In the genomic region with DNA sequence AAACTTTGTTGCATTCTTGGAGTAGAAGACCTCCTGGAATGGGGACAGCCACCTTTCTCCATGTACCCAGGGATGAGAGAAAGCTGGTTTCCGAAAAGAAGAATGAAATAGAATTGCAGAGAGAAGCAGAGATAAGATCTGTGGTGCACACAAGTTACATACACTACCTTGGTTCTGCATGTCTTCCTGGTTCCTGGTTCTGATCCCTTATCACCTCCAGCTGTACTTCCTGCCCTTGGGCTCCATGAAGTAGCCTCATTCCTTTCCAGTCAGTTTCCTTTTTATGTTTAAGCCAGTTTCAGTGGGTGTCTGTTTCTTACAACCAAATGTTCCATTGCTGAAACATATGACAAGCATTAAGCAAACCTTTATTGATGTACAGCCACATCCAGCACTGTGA, we compare ENCODE assay signal across 20 cellular contexts.
DNase-seq lines count a peak whose midpoint lies in the region; ATAC-seq and TF ChIP-seq lines count a peak whose summit lies in the region.
"Had no signal": no experiment of that assay in that cellular context is flagged by ENCODE, and none has a peak within 500 bp of the region (broad histone marks: within the 10 kb centered on the region; RNA-seq: fewer than 3 reads in every experiment).

No MANE protein-coding gene starts in this region.

- TF ChIP-seq CTCF in mucosa of descending colon (IDR thresholded peaks at IDR 0.05) (no peak), uterus (IDR thresholded peaks at IDR 0.05) (no peak)

- TF ChIP-seq POLR2A in uterus (IDR thresholded peaks at IDR 0.05) = no peak

- no peaks in the 10 kb centered on the region for H3K9me3 ChIP-seq in BLaER1 treated with 17β-estradiol and CSF1 and Interleukin-3, amounts not matched to agents 10 nM and 100 nM (replicated peaks in 1 of 11)
- H3K9me3 ChIP-seq in adipocyte (ENCODE audit: control insufficient read depth, low read length) = no peaks in the 10 kb centered on the region
- H3K9me3 ChIP-seq in mucosa of descending colon = no peaks in the 10 kb centered on the region
- no peaks in the 10 kb centered on the region for H3K9me3 ChIP-seq in uterus
- H3K9me3 ChIP-seq in MG63 = no peaks in the 10 kb centered on the region

- no peak overlapping the region for H3K27ac ChIP-seq in BLaER1 treated with 17β-estradiol and CSF1 and Interleukin-3, amounts not matched to agents 10 nM and 100 nM
- H3K27ac ChIP-seq in uterus = no peak overlapping the region

- H3K4me3 ChIP-seq in BLaER1 treated with 17β-estradiol and CSF1 and Interleukin-3, amounts not matched to agents 10 nM and 100 nM = no peak overlapping the region
- H3K4me3 ChIP-seq in adipocyte (ENCODE audit: low read length) = no peak overlapping the region
- H3K4me3 ChIP-seq in mucosa of descending colon = no peak overlapping the region
- no peak overlapping the region for H3K4me3 ChIP-seq in uterus
- H3K4me3 ChIP-seq in MG63 = no peak overlapping the region

- intact Hi-C loops in mucosa of descending colon (cut with DNase I, micrococcal nuclease) (no loop called here), uterus (cut with DNase I; ENCODE audit: low total_unique reads) (no loop called here)

- peaks cover 17 to 51% (median 45%) of the 10 kb centered on the region in 10 experiments for H3K4me1 ChIP-seq in BLaER1 treated with 17β-estradiol and CSF1 and Interleukin-3, amounts not matched to agents 10 nM and 100 nM
- H3K4me1 ChIP-seq in adipocyte (ENCODE audit: control insufficient read depth, insufficient read depth, low read length) = peaks cover 41% of the 10 kb centered on the region
- H3K4me1 ChIP-seq in mucosa of descending colon (ENCODE audit: low read depth) = no peaks in the 10 kb centered on the region
- H3K4me1 ChIP-seq in uterus = no peaks in the 10 kb centered on the region

- no peaks in the 10 kb centered on the region for H4K20me1 ChIP-seq in BLaER1 treated with 17β-estradiol and CSF1 and Interleukin-3, amounts not matched to agents 10 nM and 100 nM

- in situ Hi-C loops in KBM-7 (cut with MboI; ENCODE audit: low pct_unique_long_range_greater_than_20kb, low sequenced_read_pairs) = no loop called here

- peak; percentile 82 for ATAC-seq in mucosa of descending colon
- ATAC-seq: HCT116 had no signal

- H3K9ac ChIP-seq in BLaER1 treated with 17β-estradiol and CSF1 and Interleukin-3, amounts not matched to agents 10 nM and 100 nM = no peak overlapping the region
- no peak overlapping the region for H3K9ac ChIP-seq in adipocyte (ENCODE audit: low read length)

- peak; percentile 11 for DNase-seq in KBM-7
- DNase-seq in adipocyte (ENCODE audit: low read depth) = peak; percentile 38
- DNase-seq in mucosa of descending colon = no peak
- no peak for DNase-seq in HK-2 (ENCODE audit: unreplicated experiment)
- DNase-seq in uterus = no peak
- no peak for DNase-seq in MG63
- no peak for DNase-seq in DMS114 treated with DMSO at 0.1 percent for 48 hours (lab: John Stamatoyannopoulos, UW; ENCODE audit: unreplicated experiment)
- DNase-seq: C1 segment of cervical spinal cord, DMS 273 treated with DMSO at 0.1 percent for 48 hours, EL, KG1, MM.1S, NCI-H1105, NCI-H1694, NCI-H2107, NCI-H2227 treated with DMSO at 0.1 percent for 48 hours, NCI-H524, SHP77 had no signal

- H3K27me3 ChIP-seq in BLaER1 treated with 17β-estradiol and CSF1 and Interleukin-3, amounts not matched to agents 10 nM and 100 nM = no peaks in the 10 kb centered on the region
- no peaks in the 10 kb centered on the region for H3K27me3 ChIP-seq in adipocyte (replicated peaks; ENCODE audit: control insufficient read depth, insufficient read depth, low read length)
- no peaks in the 10 kb centered on the region for H3K27me3 ChIP-seq in uterus
- H3K27me3 ChIP-seq in MG63 = no peaks in the 10 kb centered on the region

- peaks cover 0 to 14% (median 6%) of the 10 kb centered on the region in 11 experiments; a peak in 15 of 22 replicates for H3K36me3 ChIP-seq in BLaER1 treated with 17β-estradiol and CSF1 and Interleukin-3, amounts not matched to agents 10 nM and 100 nM
- H3K36me3 ChIP-seq in adipocyte (ENCODE audit: control insufficient read depth, insufficient read depth, low read length, severe bottlenecking) (no peaks in the 10 kb centered on the region), mucosa of descending colon (ENCODE audit: low read depth) (no peaks in the 10 kb centered on the region), uterus (no peaks in the 10 kb centered on the region), MG63 (no peaks in the 10 kb centered on the region)

- H3K4me2 ChIP-seq in BLaER1 treated with 17β-estradiol and CSF1 and Interleukin-3, amounts not matched to agents 10 nM and 100 nM = peak overlapping the region in 7 of 11 experiments; percentile 46 to 61 (median 53); a peak in 10 of 22 replicates

Comparison
In these comparisons a context has a peak if more than half of its experiments do, and no peak if none do; other contexts are left out.
1. DNase-seq: peak in KBM-7 (single experiment) and adipocyte (single experiment); none in mucosa of descending colon (0 of 3), HK-2 (single experiment), uterus (0 of 2), MG63 (single experiment) and DMS114 treated with DMSO at 0.1 percent for 48 hours (single experiment).